In genomic region chr1:12125422-12126355, GRCh38 we compare ENCODE assay signal across 8 cellular contexts. TPM values are rescaled to one million over a fixed set of nuclear protein-coding genes. Genes with fewer than 3 reads are reported as not detected.
DNase-seq lines count a peak whose midpoint lies in the region; ATAC-seq and TF ChIP-seq lines count a peak whose summit lies in the region.

No MANE protein-coding gene starts in this region.

- TF ChIP-seq CTCF in endothelial cell (IDR thresholded peaks at IDR 0.05; ENCODE audit: unreplicated experiment) (no peak), nephron progenitor cell (IDR thresholded peaks at IDR 0.05) (no peak)

- H3K27me3 Mint-ChIP-seq in endothelial cell (ENCODE audit: unreplicated experiment) (peaks cover 4% of the 10 kb centered on the region), nephron progenitor cell (ENCODE audit: low read depth, poor library complexity) (peaks cover 16% of the 10 kb centered on the region)

- H3K4me1 Mint-ChIP-seq in endothelial cell (ENCODE audit: unreplicated experiment) (peaks cover 21% of the 10 kb centered on the region), nephron progenitor cell (peaks cover 30% of the 10 kb centered on the region)

- H3K4me3 Mint-ChIP-seq in endothelial cell (ENCODE audit: unreplicated experiment) (peak overlapping the region; percentile 4), nephron progenitor cell (no peak overlapping the region)

- H3K27ac Mint-ChIP-seq in endothelial cell (ENCODE audit: unreplicated experiment) (no peak overlapping the region), nephron progenitor cell (peak overlapping the region; percentile 49)

- no peaks in the 10 kb centered on the region for H3K36me3 Mint-ChIP-seq in endothelial cell (ENCODE audit: low read depth, unreplicated experiment)
- H3K36me3 Mint-ChIP-seq in nephron progenitor cell (ENCODE audit: low read depth) = no peaks in the 10 kb centered on the region

- DNase-seq in CD1c-positive myeloid dendritic cell (ENCODE audit: extremely low spot score) (peak; percentile 53), Kasumi-1 (lab: John Stamatoyannopoulos, UW) (peak; percentile 26 to 49), endothelial cell (ENCODE audit: low spot score) (no peak), nephron progenitor cell (no peak), iPS-NIHi11 (ENCODE audit: low spot score) (no peak)
- DNase-seq in activated CD8-positive, alpha-beta memory T cell treated with anti-CD3 and anti-CD28 coated beads, Interleukin-2, amount 50 U/mL, for 48 hours = no peak

- ATAC-seq in GM21526 (IDR thresholded peaks at IDR 0.05; ENCODE audit: low FRiP score, unreplicated experiment) (no peak), GM19324 (IDR thresholded peaks at IDR 0.05; ENCODE audit: low FRiP score, unreplicated experiment) (no peak)

- H3K9me3 Mint-ChIP-seq in endothelial cell (ENCODE audit: unreplicated experiment) (no peaks in the 10 kb centered on the region), nephron progenitor cell (no peaks in the 10 kb centered on the region)

RNA-seq across cellular contexts. Expression of gene TNFRSF1B, which starts 41.1 kb away (rescaled TPM):
- 142 TPM for total RNA-seq in endothelial cell (ENCODE audit: unreplicated experiment)

Comparison
In these comparisons a context has a peak if more than half of its experiments do, and no peak if none do; other contexts are left out.
1. DNase-seq: peak in CD1c-positive myeloid dendritic cell (single experiment) and Kasumi-1 (2 of 2); none in endothelial cell (single experiment), nephron progenitor cell (single experiment), iPS-NIHi11 (single experiment) and activated CD8-positive, alpha-beta memory T cell treated with anti-CD3 and anti-CD28 coated beads, Interleukin-2, amount 50 U/mL, for 48 hours (single experiment).